20 cellular contexts compared by ENCODE assay signal in genomic region chr5:30548580-30549305, GRCh38.
A peak's percentile ranks its signal among the peaks of the same experiment; 100 is the strongest.
DNase-seq lines count a peak whose midpoint lies in the region; ATAC-seq, FAIRE-seq and TF ChIP-seq lines count a peak whose summit lies in the region.
"Had no signal": no experiment of that assay in that cellular context is flagged by ENCODE, and none has a peak within 500 bp of the region (broad histone marks: within the 10 kb centered on the region; RNA-seq: fewer than 3 reads in every experiment).

No MANE protein-coding gene starts in this region.

- no peaks in the 10 kb centered on the region for H3K79me1 ChIP-seq in IMR-90 (ENCODE audit: low read depth in 1 of 2, low read length in 2 of 2)

- no peaks in the 10 kb centered on the region for H3K27me3 ChIP-seq in IMR-90 (ENCODE audit: control insufficient read depth, insufficient read depth, low read length)

- H3K36me3 ChIP-seq in IMR-90 (ENCODE audit: control insufficient read depth, insufficient read depth, low read length): no peaks in the 10 kb centered on the region
- H3K36me3 ChIP-seq: HAP-1 had no signal

- H2BK15ac ChIP-seq in IMR-90 (ENCODE audit: low read depth, low read length): no peak overlapping the region

- TF ChIP-seq RAD21 in IMR-90 (IDR thresholded peaks at IDR 0.05; ENCODE audit: low read length): no peak

- in situ Hi-C loops in IMR-90 (cut with MboI; ENCODE audit: low sequenced_read_pairs): no loop called here

- no peaks in the 10 kb centered on the region for H3K9me1 ChIP-seq in IMR-90 (ENCODE audit: insufficient read depth, low read length)

- H3K27ac ChIP-seq in IMR-90 (ENCODE audit: insufficient read depth, low read length): no peak overlapping the region

- CTCF ChIA-PET in IMR-90 (lab: Yijun Ruan, JAX): no interaction called here

- no peak overlapping the region for H3K4me2 ChIP-seq in IMR-90 (ENCODE audit: low read depth, low read length)

- DNase-seq in IMR-90 (no peak), RCC 7860 (ENCODE audit: low spot score) (no peak), frontal cortex (ENCODE audit: low spot score in 2 of 2) (no peak), 8988T (no peak)
- DNase-seq: ACHN; AML-193; C1 segment of cervical spinal cord; Calu3; CD4-positive, alpha-beta memory T cell; COR-L47; DMS53; DMS79 treated with DMSO at 0.1 percent for 48 hours; GOT3; HFFc6 had no signal

- H3K4ac ChIP-seq in IMR-90 (ENCODE audit: low read depth, low read length): no peak overlapping the region

- no peak overlapping the region for H2AK5ac ChIP-seq in IMR-90 (ENCODE audit: low read depth, low read length)

- H4K8ac ChIP-seq in IMR-90 (ENCODE audit: low read depth in 2 of 2, low read length in 2 of 2): no peak overlapping the region

- TF ChIP-seq CTCF in IMR-90 (conservative IDR thresholded peaks at IDR 0.05; ENCODE audit: low read depth, low read length): no peak

- no peak overlapping the region for H2AK9ac ChIP-seq in IMR-90 (replicated peaks; ENCODE audit: low read depth, low read length, poor library complexity)

- H3K9ac ChIP-seq in IMR-90 (ENCODE audit: low read depth, low read length): no peak overlapping the region

- no peaks in the 10 kb centered on the region for H3K9me3 ChIP-seq in IMR-90 (ENCODE audit: control insufficient read depth, insufficient read depth, low read length)
- H3K9me3 ChIP-seq: HAP-1 had no signal

- WGBS in IMR-90 (ENCODE audit: extremely low coverage in 2 of 2, insufficient read length in 1 of 2), 2 experiments: no CpG with 5 or more reads among the region's 4 CpGs

- intact Hi-C loops in IMR-90 (cut with micrococcal nuclease): no loop called here

- H4K5ac ChIP-seq in IMR-90 (ENCODE audit: low read depth, low read length): no peak overlapping the region

- POLR2A ChIA-PET in IMR-90 (lab: Charles Lee; ENCODE audit: unreplicated experiment): no interaction called here

- no peaks in the 10 kb centered on the region for H4K20me1 ChIP-seq in IMR-90 (ENCODE audit: insufficient read depth, low read length)

- H2AFZ ChIP-seq in IMR-90 (replicated peaks; ENCODE audit: low read length, poor library complexity): no peak overlapping the region

- H2BK120ac ChIP-seq in IMR-90 (ENCODE audit: low read depth, low read length): no peak overlapping the region

- H3K18ac ChIP-seq in IMR-90 (ENCODE audit: low read depth, low read length): no peak overlapping the region

- no peak for TF ChIP-seq POLR2A in IMR-90 (IDR thresholded peaks at IDR 0.05; ENCODE audit: low read depth, low read length)

- FAIRE-seq in RCC 7860 (lab: Jason Lieb, UNC) (peak; percentile 60), frontal cortex (lab: Jason Lieb, UNC) (peak; percentile 58)
- FAIRE-seq: A204.1, GM12892, H54 had no signal

- no peak overlapping the region for H3K14ac ChIP-seq in IMR-90 (replicated peaks; ENCODE audit: low read depth, low read length)

- ATAC-seq in IMR-90 (ENCODE audit: low read depth) (no peak), HG02981 (IDR thresholded peaks at IDR 0.05; ENCODE audit: unreplicated experiment) (no peak), HG03135 (IDR thresholded peaks at IDR 0.05; ENCODE audit: unreplicated experiment) (no peak)

- H3K23ac ChIP-seq in IMR-90 (ENCODE audit: low read depth, low read length): no peak overlapping the region

- BruUV-seq in IMR-90 (replicated peaks; lab: Mats Ljungman, UMichigan): no TSS peak

- H4K91ac ChIP-seq in IMR-90 (ENCODE audit: insufficient read depth, low read depth, low read length): no peak overlapping the region

- no peak overlapping the region for H3K4me3 ChIP-seq in IMR-90 (ENCODE audit: insufficient read depth, low read depth, low read length)
- H3K4me3 ChIP-seq: HAP-1 had no signal

- no peak overlapping the region for H3K56ac ChIP-seq in IMR-90 (ENCODE audit: extremely low read depth, insufficient read depth, low read length)

- H3K4me1 ChIP-seq in IMR-90 (ENCODE audit: control insufficient read depth, insufficient read depth, low read length): no peaks in the 10 kb centered on the region
- H3K4me1 ChIP-seq: HAP-1 had no signal

- no peak overlapping the region for H2BK5ac ChIP-seq in IMR-90 (ENCODE audit: low read depth, low read length, poor library complexity, severe bottlenecking)

- H2BK20ac ChIP-seq in IMR-90 (ENCODE audit: low read depth, low read length): no peak overlapping the region

- dilution Hi-C loops in IMR-90 (cut with HindIII; ENCODE audit: low sequenced_read_pairs, unreplicated experiment): no loop called here

TF ChIP-seq in IMR-90, 13 proteins besides CTCF, POLR2A, EP300 and RAD21:
- no peak for TF ChIP-seq MAZ (IDR thresholded peaks at IDR 0.05; ENCODE audit: borderline replicate concordance, low read depth, low read length)
- 0 out of 2 replicates have a peak, but pooled peaks have one; percentile 8 for TF ChIP-seq MAFK (IDR thresholded peaks at IDR 0.05; ENCODE audit: low read depth, low read length)
- no peak for TF ChIP-seq MXI1 (IDR thresholded peaks at IDR 0.05; ENCODE audit: borderline replicate concordance, low read depth, low read length)
- TF ChIP-seq NFE2L2 (IDR thresholded peaks at IDR 0.05; ENCODE audit: low read depth, low read length): no peak
- TF ChIP-seq FOS (IDR thresholded peaks at IDR 0.05; ENCODE audit: low read depth, low read length): no peak
- TF ChIP-seq USF2 (IDR thresholded peaks at IDR 0.05; ENCODE audit: low read depth, low read length): no peak
- no peak for TF ChIP-seq CHD1 (IDR thresholded peaks at IDR 0.05; ENCODE audit: low read depth, low read length)
- no peak for TF ChIP-seq RFX5 (IDR thresholded peaks at IDR 0.05; ENCODE audit: low read depth, low read length)
